Comparison of ENCODE assay signal across 8 cellular contexts in genomic region chr22:29307658-29308147, GRCh38. TPM values are rescaled to one million over a fixed set of nuclear protein-coding genes. Genes with fewer than 3 reads are reported as not detected.
DNase-seq lines count a peak whose midpoint lies in the region; ATAC-seq and TF ChIP-seq lines count a peak whose summit lies in the region.

No MANE protein-coding gene starts in this region.

- peaks cover 42 to 70% (median 63%) of the 10 kb centered on the region in 9 donors for H3K4me1 ChIP-seq in heart right ventricle
- peaks cover 7 to 27% of the 10 kb centered on the region in 2 donors for H3K4me1 ChIP-seq in uterus

- 66 to 71% methylated on average over 17 of the region's 17 CpGs for WGBS in heart right ventricle, 2 donors

- H3K4me1 Mint-ChIP-seq in mesothelial cell of epicardium, result peaks cover 9% of the 10 kb centered on the region

- DNase-seq in heart right ventricle (no peak), left cardiac atrium (no peak), caudate nucleus (lab: John Stamatoyannopoulos, UW) (no peak), mesothelial cell of epicardium (ENCODE audit: low spot score in 2 of 2, unreplicated experiment in 2 of 2) (peak in 1 of 2 experiments; percentile 36), uterus (no peak), RPMI8226 (no peak), NCI-H2081 (lab: John Stamatoyannopoulos, UW) (no peak)

- ATAC-seq in heart right ventricle (no peak), left cardiac atrium (no peak), HG03108 (IDR thresholded peaks at IDR 0.05; ENCODE audit: unreplicated experiment) (no peak)

- TF ChIP-seq POLR2A in uterus (IDR thresholded peaks at IDR 0.05), result no peak

- peaks cover 3% of the 10 kb centered on the region for H3K36me3 Mint-ChIP-seq in mesothelial cell of epicardium

- peak overlapping the region; percentile 79 for H3K27ac Mint-ChIP-seq in mesothelial cell of epicardium

- H3K9me3 ChIP-seq in heart right ventricle (no peaks in the 10 kb centered on the region), uterus (no peaks in the 10 kb centered on the region)

- H3K27me3 ChIP-seq in heart right ventricle (peaks cover 0 to 3% (median 0%) of the 10 kb centered on the region in 7 donors), uterus (no peaks in the 10 kb centered on the region)

- no peak for TF ChIP-seq CTCF in heart right ventricle (IDR thresholded peaks at IDR 0.05)
- TF ChIP-seq CTCF in mesothelial cell of epicardium (IDR thresholded peaks at IDR 0.05; ENCODE audit: unreplicated experiment), result no peak
- TF ChIP-seq CTCF in uterus (IDR thresholded peaks at IDR 0.05), result no peak

- H3K27me3 Mint-ChIP-seq in mesothelial cell of epicardium (ENCODE audit: low read depth), result peaks cover 5% of the 10 kb centered on the region

- H3K27ac ChIP-seq in heart right ventricle (peak overlapping the region; percentile 90 to 98 (median 94)), caudate nucleus (ENCODE audit: low read depth, low read length) (peak overlapping the region; percentile 82), uterus (peak overlapping the region; percentile 78 to 80)

- intact Hi-C loops in heart right ventricle (cut with DNase I) (loop anchor here in 6 of 10 donors (2.0 to 5.0 kb wide), 5 partner anchors 35 to 51 kb away; partner anchors contain the start of genes EWSR1 (in 3 of the 6) and RHBDD3 (in 2 of the 6)), left cardiac atrium (cut with DNase I) (loop anchor here in 1 of 2 donors (5.0 kb wide), 2 partner anchors 35 to 50 kb away; no protein-coding TSS in a partner anchor), uterus (cut with DNase I; ENCODE audit: low total_unique reads) (no loop called here)

- H3K4me3 Mint-ChIP-seq in mesothelial cell of epicardium, result peak overlapping the region; percentile 81

- H3K4me3 ChIP-seq in heart right ventricle (peak overlapping the region; percentile 70 to 98 (median 94)), uterus (peak overlapping the region; percentile 77 to 87)

- H3K36me3 ChIP-seq in heart right ventricle (peaks cover 0 to 12% (median 0%) of the 10 kb centered on the region in 9 donors), uterus (no peaks in the 10 kb centered on the region)

- no peaks in the 10 kb centered on the region for H3K9me3 Mint-ChIP-seq in mesothelial cell of epicardium

RNA-seq across cellular contexts. Expression of gene GAS2L1, which starts 1.3 kb away (rescaled TPM):
- total RNA-seq in heart right ventricle (10 to 100 TPM; 10.9 to 35.4 (median 13.6) TPM), left cardiac atrium (10 to 100 TPM; 20.1 to 25.2 TPM), mesothelial cell of epicardium (13.4 to 14.6 TPM (median 13.6 TPM) in 3 replicates), uterus (10 to 100 TPM in 2 of 4 donors, 1 to 10 TPM in 2; 2.4 to 29.6 (median 11.9) TPM)
- 10 to 100 TPM; 29.6 to 45.0 TPM for polyA plus RNA-seq in heart right ventricle

RNA-seq across cellular contexts. Expression of gene RASL10A, which starts 7.8 kb away (rescaled TPM):
- 1 to 10 TPM in 8 of 10 donors, under 1 TPM in 2; 0.87 to 4.3 (median 1.6) TPM for total RNA-seq in heart right ventricle
- polyA plus RNA-seq in heart right ventricle, result 1 to 10 TPM; 3.1 to 3.8 TPM
- total RNA-seq in left cardiac atrium, result 1 to 10 TPM; 1.0 to 3.1 TPM
- 2.5 to 3.8 TPM (median 3.1 TPM) in 3 replicates for total RNA-seq in mesothelial cell of epicardium
- 1 to 10 TPM in 1 of 4 donors, under 1 TPM in 2, not detected in 1; 0.35 to 3.2 (median 0.79) TPM for total RNA-seq in uterus

RNA-seq across cellular contexts. Expression of gene EWSR1, which starts 39.6 kb away (rescaled TPM):
- total RNA-seq in heart right ventricle, result 100 to 1,000 TPM; 131 to 153 (median 139) TPM
- 100 to 1,000 TPM; 105 to 115 TPM for polyA plus RNA-seq in heart right ventricle
- total RNA-seq in left cardiac atrium, result 100 to 1,000 TPM; 109 to 175 TPM
- 364 to 381 TPM (median 379 TPM) in 3 replicates for total RNA-seq in mesothelial cell of epicardium
- 100 to 1,000 TPM; 120 to 221 (median 137) TPM for total RNA-seq in uterus

RNA-seq across cellular contexts. Expression of gene RHBDD3, which starts 39.9 kb away (rescaled TPM):
- total RNA-seq in heart right ventricle, result 10 to 100 TPM in 9 of 10 donors, 1 to 10 TPM in 1; 7.0 to 18.0 (median 12.2) TPM
- 10 to 100 TPM; 17.3 to 25.8 TPM for polyA plus RNA-seq in heart right ventricle
- 10 to 100 TPM; 15.6 to 19.0 TPM for total RNA-seq in left cardiac atrium
- 55.9 to 59.6 TPM (median 58.0 TPM) in 3 replicates for total RNA-seq in mesothelial cell of epicardium
- total RNA-seq in uterus, result 10 to 100 TPM in 3 of 4 donors, 1 to 10 TPM in 1; 6.5 to 46.6 (median 26.1) TPM
